27 cellular contexts compared by ENCODE assay signal in genomic region chr16:86497551-86498021, GRCh38. TPM values are rescaled to one million over a fixed set of nuclear protein-coding genes. Genes with fewer than 3 reads are reported as not detected.
DNase-seq lines count a peak whose midpoint lies in the region; ATAC-seq, FAIRE-seq and TF ChIP-seq lines count a peak whose summit lies in the region.
"Had no signal": no experiment of that assay in that cellular context is flagged by ENCODE, and none has a peak within 500 bp of the region (broad histone marks: within the 10 kb centered on the region; RNA-seq: fewer than 3 reads in every experiment).

No MANE protein-coding gene starts in this region.

- no peak for TF ChIP-seq EP300 in SK-N-SH (IDR thresholded peaks at IDR 0.05; ENCODE audit: borderline replicate concordance in 1 of 2, low read depth in 1 of 2, low read length in 1 of 2)
- TF ChIP-seq EP300 in neural cell (conservative IDR thresholded peaks at IDR 0.05; ENCODE audit: poor library complexity, severe bottlenecking): no peak

- no peak overlapping the region for H3K4me2 ChIP-seq in SK-N-SH
- H3K4me2 ChIP-seq in neural cell (ENCODE audit: low read length): no peak overlapping the region
- H3K4me2 ChIP-seq: BLaER1 treated with 17β-estradiol and CSF1 and Interleukin-3, amounts not matched to agents 10 nM and 100 nM had no signal

- no peak overlapping the region for H3K9ac ChIP-seq in SK-N-SH
- no peak overlapping the region for H3K9ac ChIP-seq in neural cell (ENCODE audit: low read length)
- H3K9ac ChIP-seq: BLaER1 treated with 17β-estradiol and CSF1 and Interleukin-3, amounts not matched to agents 10 nM and 100 nM had no signal

- 0 out of 2 replicates have a peak, but pooled peaks cover 4% of the 10 kb centered on the region for H4K20me1 ChIP-seq in SK-N-SH (ENCODE audit: insufficient read depth)
- H4K20me1 ChIP-seq in neural cell (ENCODE audit: insufficient read depth): no peaks in the 10 kb centered on the region

- no peaks in the 10 kb centered on the region for H3K9me2 ChIP-seq in SK-N-SH
- no peaks in the 10 kb centered on the region for H3K9me2 ChIP-seq in neural cell (ENCODE audit: insufficient read depth, low read length)

- TF ChIP-seq POLR2A in esophagus squamous epithelium (IDR thresholded peaks at IDR 0.05) (no peak), uterus (IDR thresholded peaks at IDR 0.05) (no peak)

- no peak for ATAC-seq in SK-N-SH treated with all-trans-retinoic acid at 6 μM for 48 hours
- ATAC-seq: A549, GM12878, left colon, Panc1, pancreas had no signal

- H3K4me3 ChIP-seq in SK-N-SH (ENCODE audit: low read depth in 2 of 2, low read length in 1 of 2): no peak overlapping the region
- peak overlapping the region; percentile 17 to 63 (median 42) for H3K4me3 ChIP-seq in esophagus squamous epithelium
- H3K4me3 ChIP-seq in neural cell (ENCODE audit: low read length): no peak overlapping the region
- H3K4me3 ChIP-seq in urinary bladder (ENCODE audit: low read depth, low read length): peak overlapping the region; percentile 63
- no peak overlapping the region for H3K4me3 ChIP-seq in small intestine (ENCODE audit: low read depth in 1 of 2, low read length in 2 of 2)
- H3K4me3 ChIP-seq in uterus: no peak overlapping the region
- H3K4me3 ChIP-seq: A549; BLaER1 treated with 17β-estradiol and CSF1 and Interleukin-3, amounts not matched to agents 10 nM and 100 nM; GM12878; pancreas; skin epidermis had no signal

- H3K9me3 ChIP-seq in SK-N-SH (no peaks in the 10 kb centered on the region), esophagus squamous epithelium (no peaks in the 10 kb centered on the region), neural cell (ENCODE audit: low read length) (no peaks in the 10 kb centered on the region), small intestine (ENCODE audit: control insufficient read depth, low read depth) (no peaks in the 10 kb centered on the region), uterus (no peaks in the 10 kb centered on the region)
- H3K9me3 ChIP-seq: A549; ascending aorta; BLaER1 treated with 17β-estradiol and CSF1 and Interleukin-3, amounts not matched to agents 10 nM and 100 nM; pancreas; thoracic aorta had no signal

- CTCF ChIA-PET in SK-N-SH (lab: Yijun Ruan, JAX): no interaction called here

- DNase-seq in SK-N-SH (no peak), esophagus squamous epithelium (lab: John Stamatoyannopoulos, UW) (no peak), small intestine (no peak), uterus (no peak)
- DNase-seq in stimulated activated naive CD4-positive, alpha-beta T cell treated with Interleukin-2 at 50 U/mL for 16 hours (lab: John Stamatoyannopoulos, UW): no peak
- DNase-seq: activated CD4-positive, alpha-beta T cell treated with anti-CD3 and anti-CD28 coated beads, Interleukin-2, amount 50 U/mL, for 1 hour; activated naive CD4-positive, alpha-beta T cell treated with Interleukin-2 at 50 U/mL for 16 hours; cerebellar nuclear complex; GDM1; NCI-H1417; NCI-H2171 treated with DMSO at 0.1 percent for 48 hours; NCI-H774; pancreas; SW 1271 had no signal

- WGBS in SK-N-SH (ENCODE audit: low lambda C conversion rate): 7% methylated on average over 17 of the region's 44 CpGs
- WGBS in esophagus squamous epithelium, 2 donors: 0% methylated on average over 2 of the region's 44 CpGs; no CpG with 5 or more reads in 1 of the 2 donors
- WGBS in urinary bladder: 3% methylated on average over 44 of the region's 44 CpGs
- WGBS in small intestine, 3 donors: 4 to 14% (median 11%) methylated on average over 43 to 44 of the region's 44 CpGs

- H3K79me2 ChIP-seq in SK-N-SH (ENCODE audit: insufficient read depth) (no peaks in the 10 kb centered on the region), neural cell (replicated peaks; ENCODE audit: insufficient read depth, low read length) (no peaks in the 10 kb centered on the region)

- H3K27ac ChIP-seq in SK-N-SH (ENCODE audit: low read depth in 2 of 2, low read length in 1 of 2) (no peak overlapping the region), esophagus squamous epithelium (peak overlapping the region; percentile 76 to 95 (median 92)), neural cell (ENCODE audit: low read length) (no peak overlapping the region), urinary bladder (ENCODE audit: low read depth) (peak overlapping the region; percentile 86), small intestine (ENCODE audit: low read depth in 1 of 2, low read length in 1 of 2) (peak overlapping the region in 1 of 2 donors; percentile 82), uterus (no peak overlapping the region)
- H3K27ac ChIP-seq: A549; ascending aorta; BLaER1 treated with 17β-estradiol and CSF1 and Interleukin-3, amounts not matched to agents 10 nM and 100 nM; pancreas; skin epidermis; thoracic aorta had no signal

- H3K27me3 ChIP-seq in SK-N-SH (ENCODE audit: insufficient read depth): peaks cover 97% of the 10 kb centered on the region
- H3K27me3 ChIP-seq in esophagus squamous epithelium: peaks cover 14 to 100% (median 29%) of the 10 kb centered on the region in 4 donors
- peaks cover 100% of the 10 kb centered on the region for H3K27me3 ChIP-seq in neural cell (ENCODE audit: insufficient read depth, low read depth, low read length)
- peaks cover 20 to 33% of the 10 kb centered on the region in 2 donors for H3K27me3 ChIP-seq in small intestine (ENCODE audit: control insufficient read depth in 2 of 2, insufficient read depth in 2 of 2, low read length in 2 of 2)
- peaks cover 14 to 76% of the 10 kb centered on the region in 2 donors for H3K27me3 ChIP-seq in uterus

- intact Hi-C loops in esophagus squamous epithelium (cut with DNase I) (no loop called here), uterus (cut with DNase I; ENCODE audit: low total_unique reads) (no loop called here)

- POLR2A ChIA-PET in SK-N-SH (lab: Yijun Ruan, JAX): no interaction called here

- no peak for TF ChIP-seq CTCF in SK-N-SH (IDR thresholded peaks at IDR 0.05)
- no peak for TF ChIP-seq CTCF in esophagus squamous epithelium (IDR thresholded peaks at IDR 0.05)
- no peak for TF ChIP-seq CTCF in neural cell (IDR thresholded peaks at IDR 0.05; ENCODE audit: poor library complexity, severe bottlenecking)
- TF ChIP-seq CTCF in uterus (IDR thresholded peaks at IDR 0.05): no peak

- H3K4me1 ChIP-seq in SK-N-SH (ENCODE audit: control insufficient read depth in 1 of 2, insufficient read depth in 2 of 2, low read depth in 1 of 2, low read length in 1 of 2): no peaks in the 10 kb centered on the region
- H3K4me1 ChIP-seq in esophagus squamous epithelium: peaks cover 4 to 62% (median 10%) of the 10 kb centered on the region in 3 donors
- H3K4me1 ChIP-seq in urinary bladder (ENCODE audit: insufficient read depth): no peaks in the 10 kb centered on the region
- H3K4me1 ChIP-seq in small intestine (ENCODE audit: control insufficient read depth in 2 of 2, insufficient read depth in 1 of 2, low read depth in 1 of 2, low read length in 1 of 2): no peaks in the 10 kb centered on the region
- H3K4me1 ChIP-seq in uterus: peaks cover 0 to 4% of the 10 kb centered on the region in 2 donors
- H3K4me1 ChIP-seq: A549; BLaER1 treated with 17β-estradiol and CSF1 and Interleukin-3, amounts not matched to agents 10 nM and 100 nM; pancreas had no signal

- H3K36me3 ChIP-seq in SK-N-SH (replicated peaks in 1 of 2; ENCODE audit: control insufficient read depth in 1 of 2, insufficient read depth in 2 of 2, low read length in 1 of 2): no peaks in the 10 kb centered on the region
- H3K36me3 ChIP-seq in esophagus squamous epithelium: no peaks in the 10 kb centered on the region
- H3K36me3 ChIP-seq in neural cell (ENCODE audit: insufficient read depth, low read length): no peaks in the 10 kb centered on the region
- no peaks in the 10 kb centered on the region for H3K36me3 ChIP-seq in urinary bladder (ENCODE audit: insufficient read depth)
- no peaks in the 10 kb centered on the region for H3K36me3 ChIP-seq in small intestine (ENCODE audit: control insufficient read depth in 2 of 2, insufficient read depth in 2 of 2, low read length in 2 of 2)
- H3K36me3 ChIP-seq in uterus: no peaks in the 10 kb centered on the region
- H3K36me3 ChIP-seq: ascending aorta; BLaER1 treated with 17β-estradiol and CSF1 and Interleukin-3, amounts not matched to agents 10 nM and 100 nM; pancreas; thoracic aorta had no signal

- H3F3A ChIP-seq in SK-N-SH (replicated peaks; ENCODE audit: insufficient read depth) (no peaks in the 10 kb centered on the region), neural cell (ENCODE audit: insufficient read depth, low read length, poor library complexity, severe bottlenecking) (no peaks in the 10 kb centered on the region)

- no peak overlapping the region for H2AFZ ChIP-seq in SK-N-SH (ENCODE audit: low read depth)
- H2AFZ ChIP-seq in neural cell (ENCODE audit: low read depth, low read length): no peak overlapping the region

- TF ChIP-seq RAD21 in SK-N-SH (IDR thresholded peaks at IDR 0.05; ENCODE audit: low read length) (no peak), neural cell (conservative IDR thresholded peaks at IDR 0.05) (no peak)

- no peak for FAIRE-seq in small intestine (lab: Jason Lieb, UNC)
- FAIRE-seq: A549, frontal cortex, GM12878, pancreas, TTC549 had no signal

TF ChIP-seq in SK-N-SH, 30 proteins besides CTCF, POLR2A, EP300 and RAD21 (continues in another document):
- no peak for TF ChIP-seq ELF1 (IDR thresholded peaks at IDR 0.05)

TF ChIP-seq in neural cell, 6 proteins besides CTCF, POLR2A, EP300 and RAD21 (continues in another document):
- TF ChIP-seq TAF1 (IDR thresholded peaks at IDR 0.05; ENCODE audit: low read depth) (no peak), MXI1 (conservative IDR thresholded peaks at IDR 0.05; ENCODE audit: poor library complexity, severe bottlenecking) (no peak), EZH2 (IDR thresholded peaks at IDR 0.05; ENCODE audit: borderline replicate concordance, insufficient read depth, low read length, poor library complexity, severe bottlenecking) (peak; percentile 97), SMC3 (conservative IDR thresholded peaks at IDR 0.05; ENCODE audit: poor library complexity) (no peak)

RNA-seq across cellular contexts. Expression of gene FOXF1, which starts 12.7 kb away (rescaled TPM):
- polyA plus RNA-seq in SK-N-SH (2012; rRNA removed): 0.02 TPM in 1 of 2 replicates, not detected in the other
- polyA plus RNA-seq in SK-N-SH (2012; cell fraction: cytosol; rRNA removed): 0.01 TPM in 1 of 2 replicates, not detected in the other
- 0.02 and 0.04 TPM in 2 replicates for polyA plus RNA-seq in SK-N-SH (2012; cell fraction: nucleus; rRNA removed)
- total RNA-seq in esophagus squamous epithelium: 1 to 10 TPM in 3 of 4 donors, under 1 TPM in 1; 0.76 to 8.6 (median 3.0) TPM
- polyA plus RNA-seq in neural cell: not detected in 2 replicates
- polyA minus RNA-seq in neural cell: not detected in 2 replicates
- total RNA-seq in urinary bladder: 28.9 TPM
- 83.3 TPM for polyA plus RNA-seq in urinary bladder
- 1 to 10 TPM in 2 of 3 donors, not detected in 1; 4.6 to 7.2 TPM for polyA plus RNA-seq in small intestine
- total RNA-seq in uterus: 1 to 10 TPM in 3 of 4 donors, under 1 TPM in 1; 0.29 to 4.9 (median 2.0) TPM
- total RNA-seq: GM12878 had no signal
- polyA plus RNA-seq: A549 had no signal

RNA-seq across cellular contexts. Expression of gene MTHFSD, which starts 57.4 kb away (rescaled TPM):
- 15.6 and 18.7 TPM in 2 replicates for polyA plus RNA-seq in SK-N-SH (2012; rRNA removed)
- polyA plus RNA-seq in SK-N-SH (2012; cell fraction: cytosol; rRNA removed): 5.6 and 8.7 TPM in 2 replicates
- 61.2 and 70.2 TPM in 2 replicates for polyA plus RNA-seq in SK-N-SH (2012; cell fraction: nucleus; rRNA removed)
- 10 to 100 TPM; 10.7 to 17.7 (median 14.8) TPM for total RNA-seq in esophagus squamous epithelium
- polyA plus RNA-seq in neural cell: 25.0 and 39.4 TPM in 2 replicates
- 37.3 and 43.2 TPM in 2 replicates for polyA minus RNA-seq in neural cell
- 20.7 TPM for total RNA-seq in urinary bladder
- 12.0 TPM for polyA plus RNA-seq in urinary bladder
- 10 to 100 TPM in 1 of 3 donors, 1 to 10 TPM in 2; 7.6 to 19.2 (median 9.8) TPM for polyA plus RNA-seq in small intestine
- total RNA-seq in uterus: 10 to 100 TPM in 2 of 4 donors, 1 to 10 TPM in 2; 2.9 to 26.0 (median 13.1) TPM

Comparison
In these comparisons a context has a peak if more than half of its experiments do, and no peak if none do; other contexts are left out.
1. H3K27ac ChIP-seq: peak in esophagus squamous epithelium (4 of 4) and urinary bladder (single experiment); none in SK-N-SH (0 of 2), neural cell (single experiment) and uterus (0 of 2).
2. H3K4me3 ChIP-seq: peak in esophagus squamous epithelium (4 of 4) and urinary bladder (single experiment); none in SK-N-SH (0 of 2), neural cell (single experiment), small intestine (0 of 2) and uterus (0 of 2).
3. RNA of gene FOXF1, which starts 12.7 kb away (polyA plus RNA-seq): 83.3 TPM in urinary bladder (single experiment); 4.6 to 7.2 TPM in small intestine, 0.01 to 0.04 TPM in SK-N-SH and not detected in neural cell; every median in the first group is over 10 times any median in the second.